In genomic region chr15:70726753-70727152, GRCh38 we compare ENCODE assay signal across 1 cellular context.
TF ChIP-seq lines count a peak whose summit lies in the region.

No MANE protein-coding gene starts in this region.

TF ChIP-seq in GM23338, 12 proteins besides CTCF, POLR2A, EP300 and RAD21 (continued from another document):
- TF ChIP-seq, protein P1, sequence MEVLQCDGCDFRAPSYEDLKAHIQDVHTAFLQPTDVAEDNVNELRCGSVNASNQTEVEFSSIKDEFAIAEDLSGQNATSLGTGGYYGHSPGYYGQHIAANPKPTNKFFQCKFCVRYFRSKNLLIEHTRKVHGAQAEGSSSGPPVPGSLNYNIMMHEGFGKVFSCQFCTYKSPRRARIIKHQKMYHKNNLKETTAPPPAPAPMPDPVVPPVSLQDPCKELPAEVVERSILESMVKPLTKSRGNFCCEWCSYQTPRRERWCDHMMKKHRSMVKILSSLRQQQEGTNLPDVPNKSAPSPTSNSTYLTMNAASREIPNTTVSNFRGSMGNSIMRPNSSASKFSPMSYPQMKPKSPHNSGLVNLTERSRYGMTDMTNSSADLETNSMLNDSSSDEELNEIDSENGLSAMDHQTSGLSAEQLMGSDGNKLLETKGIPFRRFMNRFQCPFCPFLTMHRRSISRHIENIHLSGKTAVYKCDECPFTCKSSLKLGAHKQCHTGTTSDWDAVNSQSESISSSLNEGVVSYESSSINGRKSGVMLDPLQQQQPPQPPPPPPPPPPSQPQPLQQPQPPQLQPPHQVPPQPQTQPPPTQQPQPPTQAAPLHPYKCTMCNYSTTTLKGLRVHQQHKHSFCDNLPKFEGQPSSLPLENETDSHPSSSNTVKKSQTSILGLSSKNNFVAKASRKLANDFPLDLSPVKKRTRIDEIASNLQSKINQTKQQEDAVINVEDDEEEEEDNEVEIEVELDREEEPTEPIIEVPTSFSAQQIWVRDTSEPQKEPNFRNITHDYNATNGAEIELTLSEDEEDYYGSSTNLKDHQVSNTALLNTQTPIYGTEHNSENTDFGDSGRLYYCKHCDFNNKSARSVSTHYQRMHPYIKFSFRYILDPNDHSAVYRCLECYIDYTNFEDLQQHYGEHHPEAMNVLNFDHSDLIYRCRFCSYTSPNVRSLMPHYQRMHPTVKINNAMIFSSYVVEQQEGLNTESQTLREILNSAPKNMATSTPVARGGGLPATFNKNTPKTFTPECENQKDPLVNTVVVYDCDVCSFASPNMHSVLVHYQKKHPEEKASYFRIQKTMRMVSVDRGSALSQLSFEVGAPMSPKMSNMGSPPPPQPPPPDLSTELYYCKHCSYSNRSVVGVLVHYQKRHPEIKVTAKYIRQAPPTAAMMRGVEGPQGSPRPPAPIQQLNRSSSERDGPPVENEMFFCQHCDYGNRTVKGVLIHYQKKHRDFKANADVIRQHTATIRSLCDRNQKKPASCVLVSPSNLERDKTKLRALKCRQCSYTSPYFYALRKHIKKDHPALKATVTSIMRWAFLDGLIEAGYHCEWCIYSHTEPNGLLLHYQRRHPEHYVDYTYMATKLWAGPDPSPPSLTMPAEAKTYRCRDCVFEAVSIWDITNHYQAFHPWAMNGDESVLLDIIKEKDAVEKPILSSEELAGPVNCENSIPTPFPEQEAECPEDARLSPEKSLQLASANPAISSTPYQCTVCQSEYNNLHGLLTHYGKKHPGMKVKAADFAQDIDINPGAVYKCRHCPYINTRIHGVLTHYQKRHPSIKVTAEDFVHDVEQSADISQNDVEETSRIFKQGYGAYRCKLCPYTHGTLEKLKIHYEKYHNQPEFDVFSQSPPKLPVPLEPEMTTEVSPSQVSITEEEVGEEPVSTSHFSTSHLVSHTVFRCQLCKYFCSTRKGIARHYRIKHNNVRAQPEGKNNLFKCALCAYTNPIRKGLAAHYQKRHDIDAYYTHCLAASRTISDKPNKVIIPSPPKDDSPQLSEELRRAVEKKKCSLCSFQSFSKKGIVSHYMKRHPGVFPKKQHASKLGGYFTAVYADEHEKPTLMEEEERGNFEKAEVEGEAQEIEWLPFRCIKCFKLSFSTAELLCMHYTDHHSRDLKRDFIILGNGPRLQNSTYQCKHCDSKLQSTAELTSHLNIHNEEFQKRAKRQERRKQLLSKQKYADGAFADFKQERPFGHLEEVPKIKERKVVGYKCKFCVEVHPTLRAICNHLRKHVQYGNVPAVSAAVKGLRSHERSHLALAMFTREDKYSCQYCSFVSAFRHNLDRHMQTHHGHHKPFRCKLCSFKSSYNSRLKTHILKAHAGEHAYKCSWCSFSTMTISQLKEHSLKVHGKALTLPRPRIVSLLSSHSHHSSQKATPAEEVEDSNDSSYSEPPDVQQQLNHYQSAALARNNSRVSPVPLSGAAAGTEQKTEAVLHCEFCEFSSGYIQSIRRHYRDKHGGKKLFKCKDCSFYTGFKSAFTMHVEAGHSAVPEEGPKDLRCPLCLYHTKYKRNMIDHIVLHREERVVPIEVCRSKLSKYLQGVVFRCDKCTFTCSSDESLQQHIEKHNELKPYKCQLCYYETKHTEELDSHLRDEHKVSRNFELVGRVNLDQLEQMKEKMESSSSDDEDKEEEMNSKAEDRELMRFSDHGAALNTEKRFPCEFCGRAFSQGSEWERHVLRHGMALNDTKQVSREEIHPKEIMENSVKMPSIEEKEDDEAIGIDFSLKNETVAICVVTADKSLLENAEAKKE (CRISPR knock-in tag; IDR thresholded peaks at IDR 0.05), result no peak
- TF ChIP-seq ZNF331 (CRISPR knock-in tag; IDR thresholded peaks at IDR 0.05; ENCODE audit: low read depth), result no peak
